ENCODE assay signal across 1 cellular context in genomic region chr16:19715566-19715965, GRCh38.
TF ChIP-seq lines count a peak whose summit lies in the region.

No MANE protein-coding gene starts in this region.

TF ChIP-seq in HCT116, 20 proteins besides CTCF, POLR2A, EP300 and RAD21 (continued from another document):
- no peak for TF ChIP-seq MAX (IDR thresholded peaks at IDR 0.05)
- TF ChIP-seq FOSL1 (IDR thresholded peaks at IDR 0.05; ENCODE audit: low read depth), result no peak
- no peak for TF ChIP-seq ZBTB33 (IDR thresholded peaks at IDR 0.05; ENCODE audit: extremely low read depth, insufficient replicate concordance, low read length)
- no peak for TF ChIP-seq TCF7L2 (IDR thresholded peaks at IDR 0.05; ENCODE audit: borderline replicate concordance, extremely low read depth, insufficient read depth, insufficient read length)
- TF ChIP-seq EZH2 (IDR thresholded peaks at IDR 0.05), result no peak
- no peak for TF ChIP-seq SRF (IDR thresholded peaks at IDR 0.05; ENCODE audit: low read depth)
- no peak for TF ChIP-seq CEBPB (IDR thresholded peaks at IDR 0.05; ENCODE audit: low read depth)
- no peak for TF ChIP-seq SIN3A (IDR thresholded peaks at IDR 0.05; ENCODE audit: low read depth)
- no peak for TF ChIP-seq ZFX (IDR thresholded peaks at IDR 0.05)
- TF ChIP-seq ZNF274 (IDR thresholded peaks at IDR 0.05; ENCODE audit: low read depth, low read length), result no peak
